In the genomic region with DNA sequence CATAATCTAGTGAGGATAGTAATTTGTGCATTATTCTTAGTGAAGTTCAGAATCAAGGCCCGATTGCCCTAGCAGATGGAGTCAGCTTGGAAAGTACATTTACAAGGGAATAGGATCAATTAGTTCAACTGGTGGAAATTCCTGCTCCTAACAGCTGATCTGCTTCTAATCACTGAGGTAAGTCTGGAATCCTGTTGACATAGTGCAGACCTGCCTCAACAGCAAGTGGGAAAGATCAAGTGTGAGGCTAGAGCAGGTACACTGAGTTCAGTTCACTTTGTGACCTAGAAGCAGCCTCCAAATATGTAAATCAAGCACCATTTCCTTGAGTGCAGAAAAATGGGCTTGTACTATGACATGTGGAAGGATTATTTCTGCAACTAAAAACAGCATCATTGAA, we compare ENCODE assay signal across 24 cellular contexts.
"Had no signal": no experiment of that assay in that cellular context is flagged by ENCODE, and none has a peak within 500 bp of the region (broad histone marks: within the 10 kb centered on the region; RNA-seq: fewer than 3 reads in every experiment).

No MANE protein-coding gene starts in this region.

- DNase-seq: activated CD4-positive, alpha-beta memory T cell treated with anti-CD3 and anti-CD28 coated beads, Interleukin-2, amount 10 ng/mL, durations not matched to agents 7 days and 5 days; activated CD4-positive, alpha-beta T cell treated with anti-CD3 and anti-CD28 coated beads for 1 hour; activated CD4-positive, alpha-beta T cell treated with anti-CD3 and anti-CD28 coated beads, Interleukin-2, amount 10 ng/mL, durations not matched to agents 7 days and 5 days; activated CD8-positive, alpha-beta memory T cell treated with anti-CD3 and anti-CD28 coated beads, Interleukin-2, amount 50 U/mL, for 48 hours; activated gamma-delta T cell; activated naive CD4-positive, alpha-beta T cell treated with anti-CD3 and anti-CD28 coated beads, Interleukin-2, amount 10 ng/mL, durations not matched to agents 7 days and 5 days; activated naive CD8-positive, alpha-beta T cell treated with anti-CD3 and anti-CD28 coated beads, Interleukin-2, amount 10 ng/mL, durations not matched to agents 7 days and 5 days; activated T-cell treated with anti-CD3 and anti-CD28 coated beads, Interleukin-2, amount 50 U/mL, for 24 hours; central memory CD4-positive, alpha-beta T cell; esophagus squamous epithelium; foreskin melanocyte; retina; stimulated activated CD4-positive, alpha-beta T cell treated with anti-CD3 and anti-CD28 coated beads, Interleukin-15, amount 100 ng/mL, for 24 hours; stimulated activated CD4-positive, alpha-beta T cell treated with anti-CD3 and anti-CD28 coated beads, Interleukin-2, amount 100 ng/mL, for 24 hours; stimulated activated naive CD4-positive, alpha-beta T cell; T-helper 17 cell; T1000; testis; upper lobe of left lung had no signal

- H3K9me3 Mint-ChIP-seq: activated CD4-positive, alpha-beta memory T cell treated with anti-CD3 and anti-CD28 coated beads, Interleukin-2, amount 10 ng/mL, durations not matched to agents 7 days and 5 days; activated CD4-positive, alpha-beta T cell treated with anti-CD3 and anti-CD28 coated beads, Interleukin-2, amount 10 ng/mL, durations not matched to agents 7 days and 5 days; activated naive CD4-positive, alpha-beta T cell treated with anti-CD3 and anti-CD28 coated beads, Interleukin-2, amount 10 ng/mL, durations not matched to agents 7 days and 5 days; activated naive CD8-positive, alpha-beta T cell treated with anti-CD3 and anti-CD28 coated beads, Interleukin-2, amount 10 ng/mL, durations not matched to agents 7 days and 5 days; activated T-cell treated with anti-CD3 and anti-CD28 coated beads, Interleukin-2, amount 50 U/mL, for 24 hours; brain; nephron had no signal

- H3K4me1 Mint-ChIP-seq: activated naive CD8-positive, alpha-beta T cell treated with anti-CD3 and anti-CD28 coated beads, Interleukin-2, amount 10 ng/mL, durations not matched to agents 7 days and 5 days had no signal

- H3K27me3 Mint-ChIP-seq: activated CD4-positive, alpha-beta memory T cell treated with anti-CD3 and anti-CD28 coated beads, Interleukin-2, amount 10 ng/mL, durations not matched to agents 7 days and 5 days; activated CD4-positive, alpha-beta T cell treated with anti-CD3 and anti-CD28 coated beads, Interleukin-2, amount 10 ng/mL, durations not matched to agents 7 days and 5 days; activated naive CD4-positive, alpha-beta T cell treated with anti-CD3 and anti-CD28 coated beads, Interleukin-2, amount 10 ng/mL, durations not matched to agents 7 days and 5 days; activated naive CD8-positive, alpha-beta T cell treated with anti-CD3 and anti-CD28 coated beads, Interleukin-2, amount 10 ng/mL, durations not matched to agents 7 days and 5 days; activated T-cell treated with anti-CD3 and anti-CD28 coated beads, Interleukin-2, amount 50 U/mL, for 24 hours; brain; T-helper 17 cell had no signal

- H3K27ac Mint-ChIP-seq: activated CD4-positive, alpha-beta memory T cell treated with anti-CD3 and anti-CD28 coated beads, Interleukin-2, amount 10 ng/mL, durations not matched to agents 7 days and 5 days; activated CD4-positive, alpha-beta T cell treated with anti-CD3 and anti-CD28 coated beads, Interleukin-2, amount 10 ng/mL, durations not matched to agents 7 days and 5 days; activated naive CD4-positive, alpha-beta T cell treated with anti-CD3 and anti-CD28 coated beads, Interleukin-2, amount 10 ng/mL, durations not matched to agents 7 days and 5 days; activated naive CD8-positive, alpha-beta T cell treated with anti-CD3 and anti-CD28 coated beads, Interleukin-2, amount 10 ng/mL, durations not matched to agents 7 days and 5 days; nephron; T-helper 17 cell had no signal

- H3K36me3 ChIP-seq: upper lobe of left lung had no signal

- H3K4me3 ChIP-seq: ascending aorta, esophagus squamous epithelium, testis, upper lobe of left lung, vagina had no signal

- H3K27ac ChIP-seq: ascending aorta, epithelial cell of prostate, esophagus squamous epithelium, testis, upper lobe of left lung, vagina had no signal

- H3K27me3 ChIP-seq: ascending aorta, esophagus squamous epithelium, testis, upper lobe of left lung, vagina had no signal

- H3K4me3 Mint-ChIP-seq: activated CD4-positive, alpha-beta memory T cell treated with anti-CD3 and anti-CD28 coated beads, Interleukin-2, amount 10 ng/mL, durations not matched to agents 7 days and 5 days; activated CD4-positive, alpha-beta T cell treated with anti-CD3 and anti-CD28 coated beads, Interleukin-2, amount 10 ng/mL, durations not matched to agents 7 days and 5 days; activated naive CD4-positive, alpha-beta T cell treated with anti-CD3 and anti-CD28 coated beads, Interleukin-2, amount 10 ng/mL, durations not matched to agents 7 days and 5 days; activated naive CD8-positive, alpha-beta T cell treated with anti-CD3 and anti-CD28 coated beads, Interleukin-2, amount 10 ng/mL, durations not matched to agents 7 days and 5 days; activated T-cell treated with anti-CD3 and anti-CD28 coated beads, Interleukin-2, amount 50 U/mL, for 24 hours; brain; nephron; T-helper 17 cell had no signal

- H3K4me1 ChIP-seq: ascending aorta, esophagus squamous epithelium, testis, upper lobe of left lung, vagina had no signal

- H3K9me3 ChIP-seq: ascending aorta, esophagus squamous epithelium, testis, upper lobe of left lung, vagina had no signal

- ATAC-seq: T-helper 17 cell had no signal
